ENCODE assay signal across 21 cellular contexts in the genomic region with DNA sequence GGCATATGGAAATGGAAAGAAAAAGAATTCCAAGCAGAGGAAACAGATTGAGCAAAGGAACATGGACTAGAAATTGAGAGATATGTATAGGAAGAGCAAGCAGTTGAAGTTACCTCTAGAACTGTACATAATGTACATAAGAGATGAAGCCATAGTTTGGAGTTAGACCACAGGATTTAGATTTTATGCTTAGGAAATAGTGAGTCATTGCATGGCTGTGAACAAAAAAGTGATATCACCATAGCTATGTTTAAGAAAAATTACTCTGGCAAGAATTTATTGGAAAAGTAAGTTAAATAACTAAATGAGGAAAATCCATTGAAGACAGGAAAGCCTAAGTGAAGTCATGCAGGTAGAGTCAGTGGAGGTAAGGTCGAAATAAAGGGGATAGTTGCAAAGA.
DNase-seq lines count a peak whose midpoint lies in the region; ATAC-seq and TF ChIP-seq lines count a peak whose summit lies in the region.
"Had no signal": no experiment of that assay in that cellular context is flagged by ENCODE, and none has a peak within 500 bp of the region (broad histone marks: within the 10 kb centered on the region; RNA-seq: fewer than 3 reads in every experiment).

No MANE protein-coding gene starts in this region.

- ATAC-seq in foreskin keratinocyte (peak; percentile 41), HG03095 (IDR thresholded peaks at IDR 0.05; ENCODE audit: unreplicated experiment) (no peak)
- ATAC-seq: activated T-helper 17 cell treated with anti-CD3 and anti-CD28 coated beads, Interleukin-2, amount 50 U/mL, for 72 hours had no signal

- H3K4me3 ChIP-seq in mammary epithelial cell (replicated peaks in 1 of 3; ENCODE audit: insufficient read depth in 1 of 3, low read depth in 2 of 3, low read length in 3 of 3), result no peak overlapping the region
- H3K4me3 ChIP-seq: dorsolateral prefrontal cortex, prostate gland, skin epidermis, thyroid gland had no signal

- CTCF ChIA-PET in mammary epithelial cell (lab: Charles Lee; ENCODE audit: low non-redundant PET), result no interaction called here

- H2AFZ ChIP-seq in mammary epithelial cell (ENCODE audit: low read depth, low read length), result no peak overlapping the region

- intact Hi-C loops in mammary epithelial cell (cut with micrococcal nuclease), result no loop called here

- TF ChIP-seq CTCF in mammary epithelial cell (conservative IDR thresholded peaks at IDR 0.05 in 1 of 2, IDR thresholded peaks at IDR 0.05 in 1 of 2; ENCODE audit: extremely low read depth in 1 of 2, insufficient read depth in 1 of 2, low read depth in 1 of 2, low read length in 2 of 2) (no peak), foreskin keratinocyte (conservative IDR thresholded peaks at IDR 0.05) (no peak)

- BruUV-seq in mammary epithelial cell (replicated peaks; lab: Mats Ljungman, UMichigan), result no TSS peak

- no peaks in the 10 kb centered on the region for H4K20me1 ChIP-seq in mammary epithelial cell (ENCODE audit: insufficient read depth, low read length)

- H3K79me2 ChIP-seq in mammary epithelial cell (ENCODE audit: insufficient read depth, low read length), result no peaks in the 10 kb centered on the region

- peak; percentile 51 for DNase-seq in EH (ENCODE audit: low read depth)
- DNase-seq in NCI-H226, result peak; percentile 36
- peak; percentile 43 for DNase-seq in mammary epithelial cell
- DNase-seq in foreskin keratinocyte, result peak in 1 of 2 donors; percentile 56
- no peak for DNase-seq in NK-92 treated with Interleukin-12 subunit alpha and Interleukin-12 subunit beta, amount 100 ng/mL, for 24 hours (lab: John Stamatoyannopoulos, UW)
- DNase-seq in NCI-H345 treated with DMSO at 0.1 percent for 48 hours (lab: John Stamatoyannopoulos, UW; ENCODE audit: unreplicated experiment), result no peak
- no peak for DNase-seq in stimulated activated CD4-positive, alpha-beta T cell treated with anti-CD3 and anti-CD28 coated beads, Interleukin-2, amount 100 ng/mL, for 48 hours
- DNase-seq: dorsolateral prefrontal cortex; GDM1; glutamatergic neuron; midbrain; NCI-H1694 treated with DMSO at 0.1 percent for 48 hours; NCI-H2227 treated with DMSO at 0.1 percent for 48 hours; stimulated activated naive CD4-positive, alpha-beta T cell treated with Interleukin-2 at 50 U/mL for 16 hours; thyroid gland had no signal

- H3K4me2 ChIP-seq in mammary epithelial cell (ENCODE audit: insufficient read depth, low read depth, low read length), result no peak overlapping the region

- H3K27me3 ChIP-seq in mammary epithelial cell (ENCODE audit: insufficient read depth, low read length) (no peaks in the 10 kb centered on the region), foreskin keratinocyte (no peaks in the 10 kb centered on the region)
- H3K27me3 ChIP-seq: dorsolateral prefrontal cortex, thyroid gland had no signal

- in situ Hi-C loops in mammary epithelial cell (cut with MboI; ENCODE audit: low sequenced_read_pairs in 2 of 2), result no loop called here

- H3K4me1 ChIP-seq in mammary epithelial cell (ENCODE audit: insufficient read depth, low read length) (no peaks in the 10 kb centered on the region), foreskin keratinocyte (no peaks in the 10 kb centered on the region)
- H3K4me1 ChIP-seq: prostate gland, thyroid gland had no signal

- dilution Hi-C loops in mammary epithelial cell (cut with HindIII; ENCODE audit: low sequenced_read_pairs), result no loop called here

- no peak overlapping the region for H3K9ac ChIP-seq in mammary epithelial cell (ENCODE audit: insufficient read depth, low read length)

- H3K27ac ChIP-seq in mammary epithelial cell (ENCODE audit: insufficient read depth, low read depth, low read length), result no peak overlapping the region
- H3K27ac ChIP-seq in foreskin keratinocyte, result no peak overlapping the region
- H3K27ac ChIP-seq: C4-2B, dorsolateral prefrontal cortex, epithelial cell of prostate, prostate gland, skin epidermis, thyroid gland had no signal

- H3K36me3 ChIP-seq in mammary epithelial cell (ENCODE audit: insufficient read depth, low read length), result no peaks in the 10 kb centered on the region
- H3K36me3 ChIP-seq: prostate gland, thyroid gland had no signal

- no peaks in the 10 kb centered on the region for H3K9me3 ChIP-seq in mammary epithelial cell (replicated peaks; ENCODE audit: insufficient read depth, low read length)
- H3K9me3 ChIP-seq: prostate gland, thyroid gland had no signal

- 100% methylated on average over 1 of the region's 1 CpG for WGBS in mammary epithelial cell (ENCODE audit: low coverage, missing lambda C conversion rate)

Comparison
In these comparisons a context has a peak if more than half of its experiments do, and no peak if none do; other contexts are left out.
1. DNase-seq: peak in EH (single experiment), NCI-H226 (single experiment) and mammary epithelial cell (single experiment); none in NK-92 treated with Interleukin-12 subunit alpha and Interleukin-12 subunit beta, amount 100 ng/mL, for 24 hours (single experiment), NCI-H345 treated with DMSO at 0.1 percent for 48 hours (single experiment) and stimulated activated CD4-positive, alpha-beta T cell treated with anti-CD3 and anti-CD28 coated beads, Interleukin-2, amount 100 ng/mL, for 48 hours (0 of 2).